8 cellular contexts compared by ENCODE assay signal in the genomic region with DNA sequence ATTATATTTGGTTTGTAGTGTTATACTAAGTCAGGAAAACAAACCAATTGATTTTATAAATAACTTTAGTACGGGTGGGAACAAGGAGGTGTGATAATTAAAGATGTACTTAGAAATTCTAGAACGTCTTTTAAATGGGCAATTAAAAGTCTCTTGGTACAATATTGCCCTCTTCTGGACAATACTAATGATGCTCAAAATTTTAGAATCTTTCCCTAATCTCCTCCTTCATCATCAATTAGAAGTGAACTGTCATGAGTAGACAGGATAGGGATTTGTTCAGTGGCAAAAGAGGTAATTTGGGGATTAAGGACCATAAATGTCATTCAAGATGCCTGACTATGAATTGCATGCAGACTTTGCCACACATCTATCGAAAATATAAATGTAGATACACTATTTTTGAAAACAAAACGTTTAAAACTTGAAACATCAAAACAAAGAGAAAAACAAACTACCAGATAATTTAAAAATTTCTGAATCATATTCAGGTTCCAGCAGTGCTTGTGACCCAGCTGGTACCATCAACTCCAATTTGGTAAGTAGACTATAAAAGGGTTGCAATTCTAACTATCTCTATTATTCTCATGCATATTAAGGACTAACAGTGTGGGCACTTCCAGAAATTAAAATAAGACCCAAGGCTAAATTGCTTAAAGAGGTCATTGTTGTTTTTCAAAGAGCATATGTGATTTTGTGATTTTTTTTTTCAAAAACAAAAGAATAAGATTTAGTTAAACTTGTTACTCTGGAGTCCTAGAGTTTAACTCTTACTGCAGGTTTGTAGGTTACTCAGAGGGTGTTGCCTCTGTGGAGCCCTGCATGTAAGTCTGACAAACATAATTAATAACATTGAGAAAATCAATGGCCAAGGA.
DNase-seq lines count a peak whose midpoint lies in the region; ATAC-seq, FAIRE-seq and TF ChIP-seq lines count a peak whose summit lies in the region.

No MANE protein-coding gene starts in this region.

- H2BK12ac ChIP-seq in neuronal stem cell (ENCODE audit: low read length): no peak overlapping the region

- TF ChIP-seq RAD21 in A549 (conservative IDR thresholded peaks at IDR 0.05 in 1 of 2, IDR thresholded peaks at IDR 0.05 in 1 of 2): peak; percentile 65 to 74

- H3K27ac ChIP-seq in A549 (peak overlapping the region in 1 of 2 experiments; percentile 39; a peak in 1 of 6 replicates), neuronal stem cell (replicated peaks; ENCODE audit: low read length) (no peak overlapping the region)

- no peak overlapping the region for H3K4ac ChIP-seq in neuronal stem cell (ENCODE audit: low read length)

- H3K79me1 ChIP-seq in neuronal stem cell (ENCODE audit: low read depth, low read length): no peaks in the 10 kb centered on the region

- no peak overlapping the region for H2BK15ac ChIP-seq in neuronal stem cell (ENCODE audit: low read length)

- no peak overlapping the region for H4K8ac ChIP-seq in neuronal stem cell (ENCODE audit: low read depth, low read length)

- ATAC-seq in A549: no peak
- no peak for ATAC-seq in GM18517 (IDR thresholded peaks at IDR 0.05; ENCODE audit: unreplicated experiment)

- H2AFZ ChIP-seq in neuronal stem cell (ENCODE audit: low read length): no peak overlapping the region

- H3K4me2 ChIP-seq in A549 (no peak overlapping the region), neuronal stem cell (ENCODE audit: insufficient read depth, low read length, poor library complexity, severe bottlenecking) (no peak overlapping the region)

- DNase-seq in A549 (ENCODE audit: low read depth in 1 of 2, low spot score in 1 of 2) (peak; percentile 8 to 19), GM19239 (ENCODE audit: insufficient read length, low spot score) (no peak), NCI-H82 treated with DMSO at 0.1 percent for 48 hours (lab: John Stamatoyannopoulos, UW; ENCODE audit: unreplicated experiment) (peak; percentile 36), dermis blood vessel endothelial cell (peak; percentile 60), neuronal stem cell (ENCODE audit: low spot score) (peak; percentile 8)
- no peak for DNase-seq in activated CD4-positive, alpha-beta T cell treated with anti-CD3 and anti-CD28 coated beads, Interleukin-2, amount 50 U/mL, for 4 hours
- DNase-seq in activated CD4-positive, alpha-beta T cell treated with anti-CD3 and anti-CD28 coated beads for 4 hours: no peak

- H2BK5ac ChIP-seq in neuronal stem cell (ENCODE audit: low read length): no peak overlapping the region

- CTCF ChIA-PET in A549 (lab: Yijun Ruan, JAX): interaction anchor here (0.7 to 1.8 kb wide), 7 partner anchors 16 to 310 kb away, joined by 3 to 5 read pairs (median 4); partner anchors contain the start of gene RMC1

- no peaks in the 10 kb centered on the region for H3K4me1 ChIP-seq in A549
- no peaks in the 10 kb centered on the region for H3K4me1 ChIP-seq in neuronal stem cell (ENCODE audit: control insufficient read depth in 2 of 2, insufficient read depth in 1 of 2, low read depth in 1 of 2, low read length in 2 of 2)

- FAIRE-seq in A549 (lab: Jason Lieb, UNC) (no peak), GM19239 (lab: Jason Lieb, UNC) (peak; percentile 83)

- H3K36me3 ChIP-seq in neuronal stem cell (replicated peaks in 1 of 2; ENCODE audit: control insufficient read depth in 2 of 2, insufficient read depth in 2 of 2, low read length in 2 of 2): no peaks in the 10 kb centered on the region

- TF ChIP-seq EP300 in A549 (IDR thresholded peaks at IDR 0.05): no peak

- no peak overlapping the region for H4K91ac ChIP-seq in neuronal stem cell (ENCODE audit: low read depth, low read length, poor library complexity)

- POLR2A ChIA-PET in A549 (lab: Yijun Ruan, JAX): no interaction called here

- H3K4me3 ChIP-seq in A549 (no peak overlapping the region), neuronal stem cell (ENCODE audit: low read length in 2 of 2) (no peak overlapping the region)

- no peak overlapping the region for H3K18ac ChIP-seq in neuronal stem cell (ENCODE audit: low read length)

- H3K9me3 ChIP-seq in A549 (no peaks in the 10 kb centered on the region), neuronal stem cell (replicated peaks in 1 of 2; ENCODE audit: control insufficient read depth in 2 of 2, insufficient read depth in 1 of 2, low read depth in 1 of 2, low read length in 2 of 2) (no peaks in the 10 kb centered on the region)

- H3K23ac ChIP-seq in neuronal stem cell (ENCODE audit: low read depth, low read length, poor library complexity): no peak overlapping the region

- WGBS in A549 (ENCODE audit: missing lambda C conversion rate): 46% methylated on average over 4 of the region's 4 CpGs
- WGBS in neuronal stem cell (ENCODE audit: extremely low coverage in 2 of 2, insufficient read length in 2 of 2, insufficient replicate concordance in 1 of 2), 2 donors: no CpG with 5 or more reads among the region's 4 CpGs

- H3K27me3 ChIP-seq in neuronal stem cell (ENCODE audit: control insufficient read depth in 3 of 3, insufficient read depth in 3 of 3, low read depth in 1 of 3, low read length in 3 of 3): peaks cover 0 to 15% (median 0%) of the 10 kb centered on the region in 3 experiments

- no peak overlapping the region for H3K9ac ChIP-seq in neuronal stem cell (ENCODE audit: low read depth, low read length, poor library complexity)

- H2BK120ac ChIP-seq in neuronal stem cell (ENCODE audit: low read depth, low read length): no peak overlapping the region

- no peak for TF ChIP-seq POLR2A in A549 (IDR thresholded peaks at IDR 0.05; ENCODE audit: low read length)

- no peak overlapping the region for H3K14ac ChIP-seq in neuronal stem cell (ENCODE audit: low read length)

- no peak overlapping the region for H2AK5ac ChIP-seq in neuronal stem cell (ENCODE audit: low read depth, low read length)

- peak; percentile 60 for TF ChIP-seq CTCF in A549 (IDR thresholded peaks at IDR 0.05)

TF ChIP-seq in A549, 52 proteins besides CTCF, POLR2A, EP300 and RAD21:
- TF ChIP-seq FOSL2 (IDR thresholded peaks at IDR 0.05): no peak
- no peak for TF ChIP-seq FOSL2 (CRISPR knock-in tag; IDR thresholded peaks at IDR 0.05)
- no peak for TF ChIP-seq GATA3 (IDR thresholded peaks at IDR 0.05; ENCODE audit: borderline replicate concordance)
- no peak for TF ChIP-seq ZNF302 (CRISPR knock-in tag; IDR thresholded peaks at IDR 0.05)
- peak; percentile 55 for TF ChIP-seq SMC3 (IDR thresholded peaks at IDR 0.05)

Comparison
In these comparisons a context has a peak if more than half of its experiments do, and no peak if none do; other contexts are left out.
1. DNase-seq: peak in A549 (2 of 2), NCI-H82 treated with DMSO at 0.1 percent for 48 hours (single experiment), dermis blood vessel endothelial cell (single experiment) and neuronal stem cell (single experiment); none in GM19239 (single experiment), activated CD4-positive, alpha-beta T cell treated with anti-CD3 and anti-CD28 coated beads, Interleukin-2, amount 50 U/mL, for 4 hours (0 of 2) and activated CD4-positive, alpha-beta T cell treated with anti-CD3 and anti-CD28 coated beads for 4 hours (0 of 2).